Comparison of ENCODE assay signal across 11 cellular contexts in genomic region chr2:43073373-43073772, GRCh38.
DNase-seq lines count a peak whose midpoint lies in the region; ATAC-seq and TF ChIP-seq lines count a peak whose summit lies in the region.
"Had no signal": no experiment of that assay in that cellular context is flagged by ENCODE, and none has a peak within 500 bp of the region (broad histone marks: within the 10 kb centered on the region; RNA-seq: fewer than 3 reads in every experiment).

No MANE protein-coding gene starts in this region.

- H3K27me3 ChIP-seq in mammary epithelial cell (ENCODE audit: insufficient read depth, low read length) = no peaks in the 10 kb centered on the region
- H3K27me3 ChIP-seq in transverse colon = no peaks in the 10 kb centered on the region

- H3K9me3 ChIP-seq in mammary epithelial cell (replicated peaks; ENCODE audit: insufficient read depth, low read length) (no peaks in the 10 kb centered on the region), transverse colon (no peaks in the 10 kb centered on the region)

- TF ChIP-seq EP300 in transverse colon (IDR thresholded peaks at IDR 0.05; ENCODE audit: low read depth) = no peak

- 34% methylated on average over 6 of the region's 6 CpGs for WGBS in mammary epithelial cell (ENCODE audit: low coverage, missing lambda C conversion rate)
- 75% methylated on average over 6 of the region's 6 CpGs; no CpG with 5 or more reads in 1 of the 2 donors for WGBS in transverse colon (ENCODE audit: low coverage in 1 of 2), 2 donors

- intact Hi-C loops in mammary epithelial cell (cut with micrococcal nuclease) (loop anchor here (1.0 to 5.0 kb wide), 2 partner anchors 49 to 96 kb away; no protein-coding TSS in a partner anchor), transverse colon (cut with DNase I; ENCODE audit: low total_unique reads) (no loop called here)

- dilution Hi-C loops in mammary epithelial cell (cut with HindIII; ENCODE audit: low sequenced_read_pairs) = no loop called here

- H3K4me1 ChIP-seq in mammary epithelial cell (ENCODE audit: insufficient read depth, low read length) = peaks cover 49% of the 10 kb centered on the region
- peaks cover 12 to 44% (median 24%) of the 10 kb centered on the region in 4 donors for H3K4me1 ChIP-seq in transverse colon

- TF ChIP-seq CTCF in mammary epithelial cell (conservative IDR thresholded peaks at IDR 0.05 in 1 of 2, IDR thresholded peaks at IDR 0.05 in 1 of 2; ENCODE audit: extremely low read depth in 1 of 2, insufficient read depth in 1 of 2, low read depth in 1 of 2, low read length in 2 of 2) = no peak
- TF ChIP-seq CTCF in transverse colon (IDR thresholded peaks at IDR 0.05) = no peak

- peaks cover 5% of the 10 kb centered on the region for H3K79me2 ChIP-seq in mammary epithelial cell (ENCODE audit: insufficient read depth, low read length)

- H3K4me2 ChIP-seq in mammary epithelial cell (ENCODE audit: insufficient read depth, low read depth, low read length) = peak overlapping the region; percentile 30

- no TSS peak for BruUV-seq in mammary epithelial cell (replicated peaks; lab: Mats Ljungman, UMichigan)

- TF ChIP-seq POLR2A in transverse colon (IDR thresholded peaks at IDR 0.05) = no peak

- CTCF ChIA-PET in mammary epithelial cell (lab: Charles Lee; ENCODE audit: low non-redundant PET) = interaction anchor here (0.6 kb wide), 1 partner anchor 149 kb away, joined by 3 read pairs; no protein-coding TSS in a partner anchor

- H3K27ac ChIP-seq in mammary epithelial cell (ENCODE audit: insufficient read depth, low read depth, low read length) (peak overlapping the region; percentile 90), transverse colon (peak overlapping the region; percentile 52 to 83 (median 75))

- H4K20me1 ChIP-seq in mammary epithelial cell (ENCODE audit: insufficient read depth, low read length) = no peaks in the 10 kb centered on the region

- ATAC-seq in GM18867 (IDR thresholded peaks at IDR 0.05; ENCODE audit: unreplicated experiment) = no peak

- H2AFZ ChIP-seq in mammary epithelial cell (ENCODE audit: low read depth, low read length) = no peak overlapping the region

- DNase-seq in MV-4-11 (lab: John Stamatoyannopoulos, UW) (peak; percentile 57), mammary epithelial cell (peak; percentile 94), islet precursor cell (peak; percentile 78), transverse colon (peak; percentile 11), NCI-H1417 treated with DMSO at 0.1 percent for 48 hours (lab: John Stamatoyannopoulos, UW) (no peak)
- no peak for DNase-seq in activated CD4-positive, alpha-beta T cell treated with anti-CD3 and anti-CD28 coated beads for 4 hours
- DNase-seq in activated CD4-positive, alpha-beta T cell treated with anti-CD3 and anti-CD28 coated beads, Interleukin-2, amount 50 U/mL, for 4 hours = no peak
- DNase-seq: activated naive CD4-positive, alpha-beta T cell treated with anti-CD3 and anti-CD28 coated beads for 36 hours; stimulated activated CD4-positive, alpha-beta T cell treated with anti-CD3 and anti-CD28 coated beads, Interleukin-15, amount 100 ng/mL, for 24 hours; SW 1271 had no signal

- H3K4me3 ChIP-seq in mammary epithelial cell (replicated peaks in 1 of 3; ENCODE audit: insufficient read depth in 1 of 3, low read depth in 2 of 3, low read length in 3 of 3) (no peak overlapping the region), transverse colon (no peak overlapping the region)

- in situ Hi-C loops in mammary epithelial cell (cut with MboI; ENCODE audit: low sequenced_read_pairs in 2 of 2) = no loop called here
- in situ Hi-C loops in transverse colon (cut with MboI; ENCODE audit: low pct_ligation_motif_present in 1 of 4, low pct_unique_long_range_greater_than_20kb in 1 of 4, low sequenced_read_pairs in 3 of 4) = no loop called here

- H3K36me3 ChIP-seq in mammary epithelial cell (ENCODE audit: insufficient read depth, low read length) (no peaks in the 10 kb centered on the region), transverse colon (no peaks in the 10 kb centered on the region)

- no peak overlapping the region for H3K9ac ChIP-seq in mammary epithelial cell (ENCODE audit: insufficient read depth, low read length)

Comparison
In these comparisons a context has a peak if more than half of its experiments do, and no peak if none do; other contexts are left out.
1. DNase-seq: peak in MV-4-11 (single experiment), mammary epithelial cell (single experiment), islet precursor cell (single experiment) and transverse colon (single experiment); none in activated CD4-positive, alpha-beta T cell treated with anti-CD3 and anti-CD28 coated beads for 4 hours (0 of 2), NCI-H1417 treated with DMSO at 0.1 percent for 48 hours (single experiment) and activated CD4-positive, alpha-beta T cell treated with anti-CD3 and anti-CD28 coated beads, Interleukin-2, amount 50 U/mL, for 4 hours (0 of 2).